18 cellular contexts compared by ENCODE assay signal in genomic region chr21:26280715-26281310, GRCh38.
DNase-seq lines count a peak whose midpoint lies in the region; ATAC-seq and TF ChIP-seq lines count a peak whose summit lies in the region.
"Had no signal": no experiment of that assay in that cellular context is flagged by ENCODE, and none has a peak within 500 bp of the region (broad histone marks: within the 10 kb centered on the region; RNA-seq: fewer than 3 reads in every experiment).

No MANE protein-coding gene starts in this region.

- peak; percentile 43 for TF ChIP-seq RAD21 in SK-N-SH (IDR thresholded peaks at IDR 0.05; ENCODE audit: low read length)

- H3K27me3 ChIP-seq in breast epithelium (no peaks in the 10 kb centered on the region), SK-N-SH (ENCODE audit: insufficient read depth) (no peaks in the 10 kb centered on the region)
- H3K27me3 ChIP-seq: heart left ventricle, neutrophil had no signal

- 34% methylated on average over 8 of the region's 9 CpGs for WGBS in SK-N-SH (ENCODE audit: low lambda C conversion rate)

- no peaks in the 10 kb centered on the region for H3K4me1 ChIP-seq in breast epithelium
- peaks cover 0 to 11% of the 10 kb centered on the region in 2 experiments; a peak in 3 of 4 replicates for H3K4me1 ChIP-seq in SK-N-SH (ENCODE audit: control insufficient read depth in 1 of 2, insufficient read depth in 2 of 2, low read depth in 1 of 2, low read length in 1 of 2)
- H3K4me1 ChIP-seq: heart left ventricle had no signal

- H3K4me3 ChIP-seq in breast epithelium (no peak overlapping the region), SK-N-SH (ENCODE audit: low read depth in 2 of 2, low read length in 1 of 2) (no peak overlapping the region)
- H3K4me3 ChIP-seq: heart left ventricle, PC-9 had no signal

- H4K20me1 ChIP-seq in SK-N-SH (ENCODE audit: insufficient read depth), result no peaks in the 10 kb centered on the region

- TF ChIP-seq CTCF in MCF 10A (IDR thresholded peaks at IDR 0.05; ENCODE audit: unreplicated experiment), result no peak
- no peak for TF ChIP-seq CTCF in breast epithelium (IDR thresholded peaks at IDR 0.05)
- no peak for TF ChIP-seq CTCF in SK-N-SH (IDR thresholded peaks at IDR 0.05)

- no peaks in the 10 kb centered on the region for H3K4me1 Mint-ChIP-seq in MCF 10A (ENCODE audit: insufficient read depth, unreplicated experiment)
- H3K4me1 Mint-ChIP-seq: activated naive CD8-positive, alpha-beta T cell treated with anti-CD3 and anti-CD28 coated beads for 36 hours; T-cell had no signal

- H3K36me3 Mint-ChIP-seq in MCF 10A (ENCODE audit: insufficient read depth, unreplicated experiment), result no peaks in the 10 kb centered on the region
- H3K36me3 Mint-ChIP-seq: activated naive CD8-positive, alpha-beta T cell treated with anti-CD3 and anti-CD28 coated beads for 36 hours; T-cell had no signal

- intact Hi-C loops in MCF 10A (cut with micrococcal nuclease), result no loop called here
- intact Hi-C loops in breast epithelium (cut with DNase I; ENCODE audit: low total_unique reads), result no loop called here

- no peak overlapping the region for H2AFZ ChIP-seq in SK-N-SH (ENCODE audit: low read depth)
- H2AFZ ChIP-seq: PC-9 had no signal

- no peak overlapping the region for H3K4me3 Mint-ChIP-seq in MCF 10A (ENCODE audit: unreplicated experiment)
- H3K4me3 Mint-ChIP-seq: activated naive CD8-positive, alpha-beta T cell treated with anti-CD3 and anti-CD28 coated beads for 36 hours; stimulated activated naive CD8-positive, alpha-beta T cell treated with anti-CD3 and anti-CD28 coated beads, Interleukin-15, Interleukin-2, amounts not matched to agents 100 ng/mL and 50 ng/mL, for 24 hours; T-cell had no signal

- no peak overlapping the region for H3K9ac ChIP-seq in SK-N-SH

- H3K27me3 Mint-ChIP-seq in MCF 10A (ENCODE audit: insufficient read depth, unreplicated experiment), result no peaks in the 10 kb centered on the region

- no peaks in the 10 kb centered on the region for H3F3A ChIP-seq in SK-N-SH (replicated peaks; ENCODE audit: insufficient read depth)

- DNase-seq in MCF 10A (ENCODE audit: unreplicated experiment) (peak; percentile 11), breast epithelium (ENCODE audit: low spot score in 2 of 2) (no peak), SK-N-SH (peak; percentile 77), iris pigment epithelial cell (ENCODE audit: low read depth) (peak; percentile 1), NCI-H748 (lab: John Stamatoyannopoulos, UW; ENCODE audit: unreplicated experiment) (no peak), medulla oblongata (ENCODE audit: extremely low spot score) (no peak)
- no peak for DNase-seq in stimulated activated naive CD4-positive, alpha-beta T cell (lab: John Stamatoyannopoulos, UW)
- DNase-seq: 8988T; activated CD4-positive, alpha-beta T cell treated with anti-CD3 and anti-CD28 coated beads for 1 hour; activated naive CD8-positive, alpha-beta T cell treated with anti-CD3 and anti-CD28 coated beads for 36 hours; central memory CD4-positive, alpha-beta T cell; heart left ventricle; MM.1S; PC-9; T-cell had no signal

- no TSS peak for BruUV-seq in MCF 10A (replicated peaks; lab: Mats Ljungman, UMichigan)

- H3K9me2 ChIP-seq in SK-N-SH, result no peaks in the 10 kb centered on the region

- no peak overlapping the region for H3K4me2 ChIP-seq in SK-N-SH
- H3K4me2 ChIP-seq: PC-9 had no signal

- peak in 1 of 2 experiments; percentile 92; a peak in 1 of 4 replicates for TF ChIP-seq EP300 in SK-N-SH (IDR thresholded peaks at IDR 0.05; ENCODE audit: borderline replicate concordance in 1 of 2, low read depth in 1 of 2, low read length in 1 of 2)

- no peaks in the 10 kb centered on the region for H3K9me3 Mint-ChIP-seq in MCF 10A (ENCODE audit: unreplicated experiment)

- no peak overlapping the region for H3K27ac Mint-ChIP-seq in MCF 10A (ENCODE audit: low read depth, unreplicated experiment)
- H3K27ac Mint-ChIP-seq: activated naive CD8-positive, alpha-beta T cell treated with anti-CD3 and anti-CD28 coated beads for 36 hours; stimulated activated naive CD8-positive, alpha-beta T cell treated with anti-CD3 and anti-CD28 coated beads, Interleukin-15, Interleukin-2, amounts not matched to agents 100 ng/mL and 50 ng/mL, for 24 hours; T-cell had no signal

- POLR2A ChIA-PET in MCF 10A (lab: Yijun Ruan, JAX), result no interaction called here
- POLR2A ChIA-PET in SK-N-SH (lab: Yijun Ruan, JAX), result no interaction called here

- no peak for TF ChIP-seq POLR2A in breast epithelium (IDR thresholded peaks at IDR 0.05)

- no peak for ATAC-seq in GM21367 (IDR thresholded peaks at IDR 0.05; ENCODE audit: unreplicated experiment)
- ATAC-seq: heart left ventricle, T-cell had no signal

- no peaks in the 10 kb centered on the region for H3K9me3 ChIP-seq in breast epithelium
- H3K9me3 ChIP-seq in SK-N-SH, result no peaks in the 10 kb centered on the region
- H3K9me3 ChIP-seq: neutrophil had no signal

- H3K36me3 ChIP-seq in breast epithelium (no peaks in the 10 kb centered on the region), SK-N-SH (replicated peaks in 1 of 2; ENCODE audit: control insufficient read depth in 1 of 2, insufficient read depth in 2 of 2, low read length in 1 of 2) (no peaks in the 10 kb centered on the region)
- H3K36me3 ChIP-seq: heart left ventricle, neutrophil had no signal

- H3K27ac ChIP-seq in breast epithelium, result no peak overlapping the region
- H3K27ac ChIP-seq in SK-N-SH (ENCODE audit: low read depth in 2 of 2, low read length in 1 of 2), result peak overlapping the region in 1 of 2 experiments; percentile 77; a peak in 2 of 4 replicates
- H3K27ac ChIP-seq: heart left ventricle, neutrophil, PC-9 had no signal

- no peaks in the 10 kb centered on the region for H3K79me2 ChIP-seq in SK-N-SH (ENCODE audit: insufficient read depth)

- CTCF ChIA-PET in MCF 10A (lab: Yijun Ruan, JAX), result interaction anchor here (0.6 to 0.7 kb wide), 2 partner anchors 83 to 231 kb away, joined by 3 read pairs; no protein-coding TSS in a partner anchor
- CTCF ChIA-PET in SK-N-SH (lab: Yijun Ruan, JAX), result interaction anchor here (0.6 to 1.3 kb wide), 5 partner anchors 11 to 889 kb away, joined by 3 to 4 read pairs (median 3); partner anchors contain the start of gene APP

TF ChIP-seq in SK-N-SH, 30 proteins besides CTCF, POLR2A, EP300 and RAD21:
- peak; percentile 80 for TF ChIP-seq CHD2 (IDR thresholded peaks at IDR 0.05; ENCODE audit: low read length, partially characterized antibody)
- TF ChIP-seq RCOR1 (IDR thresholded peaks at IDR 0.05; ENCODE audit: low read length), result peak; percentile 87
- no peak for TF ChIP-seq USF1 (IDR thresholded peaks at IDR 0.05; ENCODE audit: borderline replicate concordance, low read depth)
- peak; percentile 59 for TF ChIP-seq GATA2 (CRISPR knock-in tag; IDR thresholded peaks at IDR 0.05)
- no peak for TF ChIP-seq YY1 (IDR thresholded peaks at IDR 0.05; ENCODE audit: low read depth)
- TF ChIP-seq, protein P1, sequence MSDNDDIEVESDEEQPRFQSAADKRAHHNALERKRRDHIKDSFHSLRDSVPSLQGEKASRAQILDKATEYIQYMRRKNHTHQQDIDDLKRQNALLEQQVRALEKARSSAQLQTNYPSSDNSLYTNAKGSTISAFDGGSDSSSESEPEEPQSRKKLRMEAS (IDR thresholded peaks at IDR 0.05; ENCODE audit: low read depth), result no peak
- TF ChIP-seq TAF1 (IDR thresholded peaks at IDR 0.05; ENCODE audit: borderline replicate concordance, low read depth, low read length), result no peak
- TF ChIP-seq TCF12 (IDR thresholded peaks at IDR 0.05), result peak; percentile 33; the same call in 1 of the 2 replicates
- TF ChIP-seq POLR2AphosphoS5 (IDR thresholded peaks at IDR 0.05; ENCODE audit: low read depth, low read length), result 0 out of 2 replicates have a peak, but pooled peaks have one; percentile 23
- TF ChIP-seq MXI1 (IDR thresholded peaks at IDR 0.05; ENCODE audit: low read depth, low read length), result peak; percentile 35; the same call in 1 of the 2 replicates

Comparison
In these comparisons a context has a peak if more than half of its experiments do, and no peak if none do; other contexts are left out.
1. DNase-seq: peak in MCF 10A (single experiment), SK-N-SH (single experiment) and iris pigment epithelial cell (single experiment); none in breast epithelium (0 of 2), NCI-H748 (single experiment), stimulated activated naive CD4-positive, alpha-beta T cell (0 of 6) and medulla oblongata (single experiment).